Comparison of ENCODE assay signal across 22 cellular contexts in the genomic region with DNA sequence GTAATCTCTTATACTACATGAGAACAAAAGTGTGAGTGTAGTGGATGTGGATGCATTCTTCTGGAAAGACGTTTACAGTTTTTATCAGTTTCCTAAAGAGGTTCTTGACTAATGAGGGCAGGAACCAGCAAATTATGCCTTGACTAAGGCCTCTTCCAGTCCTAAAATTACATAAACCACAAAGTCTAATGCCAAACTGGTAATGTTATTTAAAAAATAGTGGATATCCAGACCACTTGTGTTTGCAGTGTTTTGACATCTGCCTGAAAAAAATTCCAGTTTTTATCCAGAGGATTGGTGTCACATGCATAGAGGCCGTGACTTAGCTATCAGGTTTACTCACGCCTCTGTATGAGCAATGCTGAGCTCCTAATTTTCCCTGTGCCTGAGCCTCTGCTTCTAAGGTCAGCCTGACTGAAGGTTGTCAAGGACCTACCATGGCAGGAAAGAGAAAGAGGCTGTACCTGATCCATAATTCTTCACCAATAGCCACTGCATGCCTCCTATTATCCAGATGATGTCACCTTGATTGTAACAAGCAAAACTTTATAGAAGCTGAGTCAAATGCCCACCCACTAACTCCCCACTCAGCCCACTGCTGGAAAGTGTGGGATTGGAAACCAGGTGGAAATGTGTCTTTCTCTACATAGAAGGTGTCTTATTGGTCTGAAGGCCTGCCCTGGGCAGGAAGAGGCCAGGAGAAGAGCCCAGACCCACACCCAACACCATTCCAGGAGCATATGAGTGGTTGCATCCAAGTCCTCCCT.
"Had no signal": no experiment of that assay in that cellular context is flagged by ENCODE, and none has a peak within 500 bp of the region (broad histone marks: within the 10 kb centered on the region; RNA-seq: fewer than 3 reads in every experiment).

No MANE protein-coding gene starts in this region.

- H3K4me1 Mint-ChIP-seq: activated B cell treated with CpG ODN at 0.5 μM for 24 hours; central memory CD8-positive, alpha-beta T cell; naive thymus-derived CD8-positive, alpha-beta T cell; stimulated activated naive B cell treated with anti-CD40 and anti-IgM and Interleukin-4, amounts not matched to agents 10 μg/mL and 1 μg/mL and 100 μg/mL, for 72 hours had no signal

- H3K27ac Mint-ChIP-seq: activated B cell treated with CpG ODN at 0.5 μM for 24 hours; activated CD4-positive, alpha-beta T cell treated with anti-CD3 and anti-CD28 coated beads, Interleukin-2, amount 10 ng/mL, durations not matched to agents 7 days and 5 days; activated CD8-positive, alpha-beta memory T cell treated with anti-CD3 and anti-CD28 coated beads, Interleukin-2, amount 10 ng/mL, durations not matched to agents 7 days and 5 days; activated naive CD4-positive, alpha-beta T cell treated with anti-CD3 and anti-CD28 coated beads, Interleukin-2, amount 50 U/mL, for 72 hours; activated T-cell treated with anti-CD3 and anti-CD28 coated beads, Interleukin-2, amount 50 U/mL, for 24 hours; stimulated activated naive B cell treated with anti-CD40 and anti-IgM and Interleukin-4, amounts not matched to agents 10 μg/mL and 1 μg/mL and 100 μg/mL, for 72 hours had no signal

- H3K27me3 ChIP-seq: body of pancreas, right lobe of liver, transverse colon had no signal

- H3K36me3 Mint-ChIP-seq: activated CD8-positive, alpha-beta memory T cell treated with anti-CD3 and anti-CD28 coated beads, Interleukin-2, amount 10 ng/mL, durations not matched to agents 7 days and 5 days; activated naive CD4-positive, alpha-beta T cell treated with anti-CD3 and anti-CD28 coated beads, Interleukin-2, amount 50 U/mL, for 72 hours; naive thymus-derived CD8-positive, alpha-beta T cell; stimulated activated naive B cell treated with anti-CD40 and anti-IgM and Interleukin-4, amounts not matched to agents 10 μg/mL and 1 μg/mL and 100 μg/mL, for 72 hours had no signal

- H3K4me3 Mint-ChIP-seq: activated B cell treated with CpG ODN at 0.5 μM for 24 hours; activated CD4-positive, alpha-beta T cell treated with anti-CD3 and anti-CD28 coated beads, Interleukin-2, amount 10 ng/mL, durations not matched to agents 7 days and 5 days; activated CD8-positive, alpha-beta memory T cell treated with anti-CD3 and anti-CD28 coated beads, Interleukin-2, amount 10 ng/mL, durations not matched to agents 7 days and 5 days; activated T-cell treated with anti-CD3 and anti-CD28 coated beads, Interleukin-2, amount 50 U/mL, for 24 hours; central memory CD8-positive, alpha-beta T cell; naive thymus-derived CD8-positive, alpha-beta T cell; stimulated activated naive B cell treated with anti-CD40 and anti-IgM and Interleukin-4, amounts not matched to agents 10 μg/mL and 1 μg/mL and 100 μg/mL, for 72 hours had no signal

- DNase-seq: activated B cell treated with CpG ODN at 0.5 μM for 24 hours; activated CD4-positive, alpha-beta T cell treated with anti-CD3 and anti-CD28 coated beads, Interleukin-2, amount 10 ng/mL, durations not matched to agents 7 days and 5 days; activated CD8-positive, alpha-beta memory T cell treated with anti-CD3 and anti-CD28 coated beads, Interleukin-2, amount 10 ng/mL, durations not matched to agents 7 days and 5 days; activated effector memory CD4-positive, alpha-beta T cell treated with Interleukin-2 at 50 U/mL for 16 hours; activated T-cell treated with anti-CD3 and anti-CD28 coated beads, Interleukin-2, amount 50 U/mL, for 24 hours; amniotic stem cell; body of pancreas; cortex of kidney; effector memory CD4-positive, alpha-beta T cell; left cardiac atrium; mucosa of descending colon; naive thymus-derived CD8-positive, alpha-beta T cell; nucleus accumbens; right lobe of liver; stimulated activated CD4-positive, alpha-beta T cell treated with anti-CD3 and anti-CD28 coated beads, Interleukin-2, amount 100 ng/mL, for 24 hours; stimulated activated naive B cell treated with anti-CD40 and anti-IgM and Interleukin-4, amounts not matched to agents 10 μg/mL and 1 μg/mL and 100 μg/mL, for 72 hours; substantia nigra; transverse colon had no signal

- H3K9me3 ChIP-seq: body of pancreas, mucosa of descending colon, prostate gland, right lobe of liver, transverse colon had no signal

- H3K27ac ChIP-seq: prostate gland had no signal

- ATAC-seq: activated CD8-positive, alpha-beta memory T cell treated with anti-CD3 and anti-CD28 coated beads, Interleukin-2, amount 10 ng/mL, durations not matched to agents 7 days and 5 days; activated naive CD4-positive, alpha-beta T cell treated with anti-CD3 and anti-CD28 coated beads, Interleukin-2, amount 50 U/mL, for 72 hours; naive thymus-derived CD8-positive, alpha-beta T cell; stimulated activated naive B cell treated with anti-CD40 and anti-IgM and Interleukin-4, amounts not matched to agents 10 μg/mL and 1 μg/mL and 100 μg/mL, for 72 hours had no signal

- FAIRE-seq: TTC549 had no signal

- H3K4me3 ChIP-seq: body of pancreas, mucosa of descending colon, prostate gland, right lobe of liver, transverse colon had no signal

- H3K9me3 Mint-ChIP-seq: activated B cell treated with CpG ODN at 0.5 μM for 24 hours; activated CD4-positive, alpha-beta T cell treated with anti-CD3 and anti-CD28 coated beads, Interleukin-2, amount 10 ng/mL, durations not matched to agents 7 days and 5 days; activated naive CD4-positive, alpha-beta T cell treated with anti-CD3 and anti-CD28 coated beads, Interleukin-2, amount 50 U/mL, for 72 hours; activated T-cell treated with anti-CD3 and anti-CD28 coated beads, Interleukin-2, amount 50 U/mL, for 24 hours; central memory CD8-positive, alpha-beta T cell; naive thymus-derived CD8-positive, alpha-beta T cell; stimulated activated naive B cell treated with anti-CD40 and anti-IgM and Interleukin-4, amounts not matched to agents 10 μg/mL and 1 μg/mL and 100 μg/mL, for 72 hours had no signal

- H3K4me1 ChIP-seq: prostate gland had no signal

- H3K36me3 ChIP-seq: prostate gland, right lobe of liver, transverse colon had no signal
